10 cellular contexts compared by ENCODE assay signal in genomic region chr20:51446656-51447055, GRCh38.
DNase-seq lines count a peak whose midpoint lies in the region; ATAC-seq and TF ChIP-seq lines count a peak whose summit lies in the region.
"Had no signal": no experiment of that assay in that cellular context is flagged by ENCODE, and none has a peak within 500 bp of the region (broad histone marks: within the 10 kb centered on the region; RNA-seq: fewer than 3 reads in every experiment).

No MANE protein-coding gene starts in this region.

- H2AFZ ChIP-seq in mammary epithelial cell (ENCODE audit: low read depth, low read length), result no peak overlapping the region

- H3K36me3 ChIP-seq in HUES64 (ENCODE audit: insufficient read depth, low read length) (no peaks in the 10 kb centered on the region), mammary epithelial cell (ENCODE audit: insufficient read depth, low read length) (no peaks in the 10 kb centered on the region), mesodermal cell (ENCODE audit: control insufficient read depth, insufficient read depth, low read length) (no peaks in the 10 kb centered on the region)

- intact Hi-C loops in mammary epithelial cell (cut with micrococcal nuclease), result loop anchor here (1.0 kb wide), 1 partner anchor 10 kb away; no protein-coding TSS in a partner anchor

- 75% methylated on average over 9 of the region's 10 CpGs for WGBS in HUES64
- WGBS in mammary epithelial cell (ENCODE audit: low coverage, missing lambda C conversion rate), result 0% methylated on average over 10 of the region's 10 CpGs
- 30 to 58% methylated on average over 4 to 7 of the region's 10 CpGs for WGBS in mesodermal cell (ENCODE audit: insufficient coverage in 2 of 2), 2 experiments

- H3K9me3 ChIP-seq in HUES64 (ENCODE audit: insufficient read depth, low read depth, low read length), result no peaks in the 10 kb centered on the region
- H3K9me3 ChIP-seq in mammary epithelial cell (replicated peaks; ENCODE audit: insufficient read depth, low read length), result no peaks in the 10 kb centered on the region
- no peaks in the 10 kb centered on the region for H3K9me3 ChIP-seq in mesodermal cell (ENCODE audit: control insufficient read depth, low read length)

- in situ Hi-C loops in mammary epithelial cell (cut with MboI; ENCODE audit: low sequenced_read_pairs in 2 of 2), result no loop called here

- H3K27ac ChIP-seq in HUES64 (ENCODE audit: low read depth, low read length), result no peak overlapping the region
- H3K27ac ChIP-seq in mammary epithelial cell (ENCODE audit: insufficient read depth, low read depth, low read length), result peak overlapping the region; percentile 37
- H3K27ac ChIP-seq in mesodermal cell (ENCODE audit: low read depth, low read length, severe bottlenecking), result peak overlapping the region; percentile 96

- H3K79me2 ChIP-seq in mammary epithelial cell (ENCODE audit: insufficient read depth, low read length), result no peaks in the 10 kb centered on the region

- dilution Hi-C loops in mammary epithelial cell (cut with HindIII; ENCODE audit: low sequenced_read_pairs), result no loop called here

- BruUV-seq in mammary epithelial cell (replicated peaks; lab: Mats Ljungman, UMichigan), result no TSS peak

- peak overlapping the region; percentile 1; the same call in 1 of the 2 replicates for H3K9ac ChIP-seq in HUES64 (ENCODE audit: low read depth, low read length)
- no peak overlapping the region for H3K9ac ChIP-seq in mammary epithelial cell (ENCODE audit: insufficient read depth, low read length)

- DNase-seq in 8988T (peak; percentile 94), mammary epithelial cell (peak; percentile 75), NCI-H2107 treated with DMSO at 0.1 percent for 48 hours (lab: John Stamatoyannopoulos, UW; ENCODE audit: unreplicated experiment) (no peak), COLO668 (lab: John Stamatoyannopoulos, UW; ENCODE audit: unreplicated experiment) (no peak)
- DNase-seq in stimulated activated CD4-positive, alpha-beta T cell treated with anti-CD3 and anti-CD28 coated beads, Interleukin-4, amount 100 ng/mL, for 4 hours, result no peak
- DNase-seq: CD4-positive, CD25-positive, alpha-beta regulatory T cell; NCI-H748 treated with DMSO at 0.1 percent for 48 hours had no signal

- TF ChIP-seq CTCF in mammary epithelial cell (conservative IDR thresholded peaks at IDR 0.05 in 1 of 2, IDR thresholded peaks at IDR 0.05 in 1 of 2; ENCODE audit: extremely low read depth in 1 of 2, insufficient read depth in 1 of 2, low read depth in 1 of 2, low read length in 2 of 2), result no peak

- peaks cover 9% of the 10 kb centered on the region; the same call in 1 of the 2 replicates for H3K4me1 ChIP-seq in HUES64 (ENCODE audit: insufficient read depth, low read length)
- H3K4me1 ChIP-seq in mammary epithelial cell (ENCODE audit: insufficient read depth, low read length), result peaks cover 21% of the 10 kb centered on the region
- H3K4me1 ChIP-seq in mesodermal cell (ENCODE audit: control insufficient read depth, insufficient read depth, low read length, poor library complexity, severe bottlenecking), result peaks cover 33% of the 10 kb centered on the region

- H3K27me3 ChIP-seq in HUES64 (ENCODE audit: insufficient read depth, low read length) (no peaks in the 10 kb centered on the region), mammary epithelial cell (ENCODE audit: insufficient read depth, low read length) (no peaks in the 10 kb centered on the region)

- H3K4me2 ChIP-seq in mammary epithelial cell (ENCODE audit: insufficient read depth, low read depth, low read length), result peak overlapping the region; percentile 55

- ATAC-seq in HG03460 (IDR thresholded peaks at IDR 0.05; ENCODE audit: unreplicated experiment), result no peak

- no peak overlapping the region for H3K4me3 ChIP-seq in HUES64 (ENCODE audit: low read length)
- H3K4me3 ChIP-seq in mammary epithelial cell (replicated peaks in 1 of 3; ENCODE audit: insufficient read depth in 1 of 3, low read depth in 2 of 3, low read length in 3 of 3), result no peak overlapping the region
- H3K4me3 ChIP-seq in mesodermal cell (ENCODE audit: extremely low read depth, insufficient read depth, low read length, poor library complexity, severe bottlenecking), result no peak overlapping the region

- CTCF ChIA-PET in mammary epithelial cell (lab: Charles Lee; ENCODE audit: low non-redundant PET), result no interaction called here

- no peaks in the 10 kb centered on the region for H4K20me1 ChIP-seq in mammary epithelial cell (ENCODE audit: insufficient read depth, low read length)

Comparison
In these comparisons a context has a peak if more than half of its experiments do, and no peak if none do; other contexts are left out.
1. DNase-seq: peak in 8988T (single experiment) and mammary epithelial cell (single experiment); none in NCI-H2107 treated with DMSO at 0.1 percent for 48 hours (single experiment), stimulated activated CD4-positive, alpha-beta T cell treated with anti-CD3 and anti-CD28 coated beads, Interleukin-4, amount 100 ng/mL, for 4 hours (0 of 2) and COLO668 (single experiment).